25 cellular contexts compared by ENCODE assay signal in genomic region chr6:150392452-150393220, GRCh38. TPM values are rescaled to one million over a fixed set of nuclear protein-coding genes. Genes with fewer than 3 reads are reported as not detected.
"Had no signal": no experiment of that assay in that cellular context is flagged by ENCODE, and none has a peak within 500 bp of the region (broad histone marks: within the 10 kb centered on the region; RNA-seq: fewer than 3 reads in every experiment).

No MANE protein-coding gene starts in this region.

- H3K4me3 ChIP-seq: coronary artery, esophagus muscularis mucosa, gastroesophageal sphincter, heart left ventricle, ovary, sigmoid colon, spleen, thoracic aorta had no signal

- H3K27ac ChIP-seq: brain microvascular endothelial cell, coronary artery, esophagus muscularis mucosa, gastroesophageal sphincter, heart left ventricle, ovary, sigmoid colon, spleen, thoracic aorta, VCaP had no signal

- H3K27me3 ChIP-seq: brain microvascular endothelial cell, esophagus muscularis mucosa, ovary, sigmoid colon had no signal

- ATAC-seq: activated naive CD8-positive, alpha-beta T cell treated with anti-CD3 and anti-CD28 coated beads, Interleukin-2, amount 50 U/mL, for 24 hours; gastroesophageal sphincter; heart left ventricle; naive thymus-derived CD8-positive, alpha-beta T cell; stimulated activated memory B cell treated with anti-CD40 and anti-IgM and Interleukin-4, amounts not matched to agents 10 μg/mL and 1 μg/mL and 100 μg/mL, for 72 hours had no signal

- H3K36me3 ChIP-seq: brain microvascular endothelial cell, esophagus muscularis mucosa, gastroesophageal sphincter, heart left ventricle, ovary, sigmoid colon, spleen, thoracic aorta had no signal

- H3K9me3 ChIP-seq: esophagus muscularis mucosa, gastroesophageal sphincter, heart left ventricle, ovary, sigmoid colon, spleen, thoracic aorta had no signal

- H3K4me1 ChIP-seq: esophagus muscularis mucosa, gastroesophageal sphincter, heart left ventricle, sigmoid colon, spleen had no signal

- DNase-seq: activated CD4-positive, CD25-positive, alpha-beta regulatory T cell treated with anti-CD3 and anti-CD28 coated beads, Interleukin-2, amount 50 U/mL, for 72 hours; activated CD8-positive, alpha-beta memory T cell treated with anti-CD3 and anti-CD28 coated beads for 24 hours; activated CD8-positive, alpha-beta memory T cell treated with anti-CD3 and anti-CD28 coated beads, Interleukin-2, amount 50 U/mL, for 48 hours; activated effector memory CD4-positive, alpha-beta T cell treated with Interleukin-2 at 50 U/mL for 16 hours; activated naive CD4-positive, alpha-beta T cell treated with anti-CD3 and anti-CD28 coated beads, Interleukin-2, amount 10 ng/mL, durations not matched to agents 7 days and 5 days; activated naive CD8-positive, alpha-beta T cell treated with anti-CD3 and anti-CD28 coated beads, Interleukin-2, amount 50 U/mL, for 24 hours; activated T-cell treated with anti-CD3 and anti-CD28 coated beads, Interleukin-2, amount 50 U/mL, for 48 hours; anterior cingulate cortex; brain microvascular endothelial cell; effector CD4-positive, alpha-beta T cell; heart left ventricle; naive thymus-derived CD8-positive, alpha-beta T cell; ovary; sigmoid colon; spleen; stimulated activated CD4-positive, alpha-beta T cell treated with anti-CD3 and anti-CD28 coated beads, Interleukin-4, amount 100 ng/mL, for 4 hours had no signal

RNA-seq across cellular contexts. Expression of gene IYD, which starts 23.8 kb away (rescaled TPM):
- total RNA-seq: esophagus muscularis mucosa; gastroesophageal sphincter; kidney epithelial cell; mesenteric fat pad; naive thymus-derived CD8-positive, alpha-beta T cell; ovary; spleen; T-helper 1 cell treated with Interleukin-12 subunit alpha and Interleukin-12 subunit beta and Interleukin-4 antibody, amounts not matched to agents 30 ng/mL and 1 ng/mL, for 36 hours had no signal
- polyA plus RNA-seq: heart left ventricle; naive thymus-derived CD8-positive, alpha-beta T cell; ovary; spleen had no signal
